In the genomic region with DNA sequence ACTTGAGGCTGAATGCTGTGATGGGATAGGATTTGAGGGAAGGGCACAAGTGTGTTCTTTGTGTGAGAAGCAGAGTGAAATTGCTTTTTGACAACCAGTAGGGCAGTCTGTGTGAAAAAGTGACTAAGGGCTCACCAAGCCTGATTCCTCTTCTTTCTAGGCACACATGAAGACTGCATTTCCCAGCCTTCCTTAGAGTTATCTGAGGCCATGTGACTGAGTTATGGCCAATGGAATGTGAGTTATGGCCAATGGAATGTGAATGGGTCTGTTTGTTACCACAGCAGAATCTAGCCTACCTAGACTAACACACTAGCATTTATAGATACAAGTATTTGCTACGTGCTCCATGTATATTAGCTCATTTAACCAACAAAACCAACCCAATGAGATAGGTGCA, we compare ENCODE assay signal across 26 cellular contexts. TPM values are rescaled to one million over a fixed set of nuclear protein-coding genes. Genes with fewer than 3 reads are reported as not detected.
"Had no signal": no experiment of that assay in that cellular context is flagged by ENCODE, and none has a peak within 500 bp of the region (broad histone marks: within the 10 kb centered on the region; RNA-seq: fewer than 3 reads in every experiment).

No MANE protein-coding gene starts in this region.

- H3K9me3 ChIP-seq: esophagus squamous epithelium, lower lobe of right lung, ovary, psoas muscle, thoracic aorta, upper lobe of left lung had no signal

- H3K4me1 Mint-ChIP-seq: naive thymus-derived CD8-positive, alpha-beta T cell; nephron progenitor cell; stimulated activated naive B cell treated with anti-CD40 and anti-IgM and Interleukin-4, amounts not matched to agents 10 μg/mL and 1 μg/mL and 100 μg/mL, for 72 hours had no signal

- H3K27ac ChIP-seq: esophagus squamous epithelium, lower lobe of right lung, ovary, psoas muscle, skin epidermis, thoracic aorta, tibial nerve, upper lobe of left lung had no signal

- H3K4me3 ChIP-seq: esophagus squamous epithelium, lower lobe of right lung, ovary, psoas muscle, skin epidermis, thoracic aorta, tibial nerve, upper lobe of left lung had no signal

- H3K9me3 Mint-ChIP-seq: stimulated activated naive CD8-positive, alpha-beta T cell treated with anti-CD3 and anti-CD28 coated beads, Interleukin-15, Interleukin-2, amounts not matched to agents 100 ng/mL and 50 ng/mL, for 24 hours had no signal

- H3K36me3 Mint-ChIP-seq: naive thymus-derived CD8-positive, alpha-beta T cell; stimulated activated naive B cell treated with anti-CD40 and anti-IgM and Interleukin-4, amounts not matched to agents 10 μg/mL and 1 μg/mL and 100 μg/mL, for 72 hours had no signal

- H3K27me3 Mint-ChIP-seq: effector memory CD8-positive, alpha-beta T cell had no signal

- H3K27me3 ChIP-seq: esophagus squamous epithelium, ovary, tibial nerve, upper lobe of left lung had no signal

- FAIRE-seq: endometrium, frontal cortex, urothelium cell line had no signal

- H3K27ac Mint-ChIP-seq: effector memory CD8-positive, alpha-beta T cell; naive thymus-derived CD8-positive, alpha-beta T cell; nephron progenitor cell; stimulated activated naive B cell treated with anti-CD40 and anti-IgM and Interleukin-4, amounts not matched to agents 10 μg/mL and 1 μg/mL and 100 μg/mL, for 72 hours; stimulated activated naive CD8-positive, alpha-beta T cell treated with anti-CD3 and anti-CD28 coated beads, Interleukin-15, Interleukin-2, amounts not matched to agents 100 ng/mL and 50 ng/mL, for 24 hours had no signal

- H3K36me3 ChIP-seq: esophagus squamous epithelium, lower lobe of right lung, ovary, thoracic aorta, tibial nerve, upper lobe of left lung had no signal

- H3K4me1 ChIP-seq: esophagus squamous epithelium, lower lobe of right lung, psoas muscle, tibial nerve, upper lobe of left lung had no signal

- H3K4me3 Mint-ChIP-seq: effector memory CD8-positive, alpha-beta T cell; naive thymus-derived CD8-positive, alpha-beta T cell; nephron progenitor cell; stimulated activated naive B cell treated with anti-CD40 and anti-IgM and Interleukin-4, amounts not matched to agents 10 μg/mL and 1 μg/mL and 100 μg/mL, for 72 hours; stimulated activated naive CD8-positive, alpha-beta T cell treated with anti-CD3 and anti-CD28 coated beads, Interleukin-15, Interleukin-2, amounts not matched to agents 100 ng/mL and 50 ng/mL, for 24 hours had no signal

- ATAC-seq: effector memory CD8-positive, alpha-beta T cell; left colon; left ventricle myocardium superior; lower lobe of right lung; naive thymus-derived CD8-positive, alpha-beta T cell; psoas muscle; right cardiac atrium; stimulated activated naive B cell treated with anti-CD40 and anti-IgM and Interleukin-4, amounts not matched to agents 10 μg/mL and 1 μg/mL and 100 μg/mL, for 72 hours had no signal

- DNase-seq: cortex of kidney; effector memory CD8-positive, alpha-beta T cell; erythroblast; esophagus squamous epithelium; head of caudate nucleus; left colon; left ventricle myocardium superior; lower lobe of right lung; naive thymus-derived CD8-positive, alpha-beta T cell; nephron progenitor cell; nucleus accumbens; ovary; posterior cingulate gyrus; psoas muscle; right cardiac atrium; stimulated activated CD4-positive, alpha-beta T cell treated with anti-CD3 and anti-CD28 coated beads, Interleukin-15, amount 100 ng/mL, for 24 hours; stimulated activated CD4-positive, alpha-beta T cell treated with anti-CD3 and anti-CD28 coated beads, Interleukin-2, amount 100 ng/mL, for 48 hours; stimulated activated naive B cell treated with anti-CD40 and anti-IgM and Interleukin-4, amounts not matched to agents 10 μg/mL and 1 μg/mL and 100 μg/mL, for 72 hours; upper lobe of left lung had no signal

RNA-seq across cellular contexts. Expression of a gene that starts 35.3 kb away (rescaled TPM):
- total RNA-seq: naive thymus-derived CD8-positive, alpha-beta T cell had no signal
- polyA plus RNA-seq: naive thymus-derived CD8-positive, alpha-beta T cell had no signal
